In genomic region chr4:147054241-147054902, GRCh38 we compare ENCODE assay signal across 22 cellular contexts.
A peak's percentile ranks its signal among the peaks of the same experiment; 100 is the strongest.
DNase-seq lines count a peak whose midpoint lies in the region; ATAC-seq and TF ChIP-seq lines count a peak whose summit lies in the region.
"Had no signal": no experiment of that assay in that cellular context is flagged by ENCODE, and none has a peak within 500 bp of the region (broad histone marks: within the 10 kb centered on the region; RNA-seq: fewer than 3 reads in every experiment).

No MANE protein-coding gene starts in this region.

- TF ChIP-seq EP300 in SK-N-SH (IDR thresholded peaks at IDR 0.05; ENCODE audit: borderline replicate concordance in 1 of 2, low read depth in 1 of 2, low read length in 1 of 2) = peak in 1 of 2 experiments; percentile 24; a peak in 1 of 4 replicates

- peaks cover 9% of the 10 kb centered on the region; the same call in 1 of the 2 replicates for H3K27me3 ChIP-seq in SK-N-SH (ENCODE audit: insufficient read depth)
- H3K27me3 ChIP-seq in PC-3 (ENCODE audit: low read length) = no peaks in the 10 kb centered on the region
- H3K27me3 ChIP-seq in trophoblast cell (ENCODE audit: insufficient read depth, low read length) = no peaks in the 10 kb centered on the region

- H4K20me1 ChIP-seq in SK-N-SH (ENCODE audit: insufficient read depth) (no peaks in the 10 kb centered on the region), PC-3 (ENCODE audit: low read length) (no peaks in the 10 kb centered on the region)

- intact Hi-C loops in PC-3 (cut with micrococcal nuclease) = no loop called here

- H2BK12ac ChIP-seq in trophoblast cell (ENCODE audit: low read length) = peak overlapping the region; percentile 69

- H3K4me1 ChIP-seq in SK-N-SH (ENCODE audit: control insufficient read depth in 1 of 2, insufficient read depth in 2 of 2, low read depth in 1 of 2, low read length in 1 of 2) = no peaks in the 10 kb centered on the region; a peak in 2 of 4 replicates
- H3K4me1 ChIP-seq in PC-3 (ENCODE audit: insufficient read depth, low read length) = peaks cover 13% of the 10 kb centered on the region
- no peaks in the 10 kb centered on the region for H3K4me1 ChIP-seq in trophoblast cell (ENCODE audit: control insufficient read depth in 1 of 2, insufficient read depth in 2 of 2, low read length in 2 of 2)

- H3K4ac ChIP-seq in trophoblast cell (ENCODE audit: low read depth, low read length) = peak overlapping the region; percentile 96

- H4K12ac ChIP-seq in trophoblast cell (ENCODE audit: low read depth, low read length) = no peak overlapping the region

- ATAC-seq in SK-N-SH treated with all-trans-retinoic acid at 6 μM for 48 hours (peak; percentile 26; the same call in 1 of the 3 replicates), PC-3 (no peak), HG02610 (IDR thresholded peaks at IDR 0.05; ENCODE audit: unreplicated experiment) (no peak)

- peak overlapping the region; percentile 57 for H3K14ac ChIP-seq in trophoblast cell (ENCODE audit: low read length)

- no peak overlapping the region for H4K91ac ChIP-seq in trophoblast cell (ENCODE audit: low read depth, low read length)

- H2AFZ ChIP-seq in SK-N-SH (ENCODE audit: low read depth) (no peak overlapping the region), PC-3 (ENCODE audit: low read length) (no peak overlapping the region), trophoblast cell (ENCODE audit: insufficient read depth, low read length, poor library complexity) (no peak overlapping the region)
- H2AFZ ChIP-seq: PC-9 had no signal

- H3K18ac ChIP-seq in trophoblast cell (ENCODE audit: low read length) = no peak overlapping the region

- H3K4me2 ChIP-seq in SK-N-SH (no peak overlapping the region), PC-3 (ENCODE audit: low read length) (no peak overlapping the region), trophoblast cell (ENCODE audit: low read length) (no peak overlapping the region)
- H3K4me2 ChIP-seq: PC-9 had no signal

- POLR2A ChIA-PET in SK-N-SH (lab: Yijun Ruan, JAX) = no interaction called here
- POLR2A ChIA-PET in PC-3 (lab: Charles Lee; ENCODE audit: unreplicated experiment) = no interaction called here

- peak overlapping the region; percentile 84 for H2BK120ac ChIP-seq in trophoblast cell (ENCODE audit: insufficient read depth, low read length, poor library complexity)

- no peak overlapping the region for H2AK5ac ChIP-seq in trophoblast cell (ENCODE audit: low read length)

- H3K9me2 ChIP-seq in SK-N-SH (no peaks in the 10 kb centered on the region), PC-3 (replicated peaks; ENCODE audit: low read length) (no peaks in the 10 kb centered on the region)

- H3K36me3 ChIP-seq in SK-N-SH (replicated peaks in 1 of 2; ENCODE audit: control insufficient read depth in 1 of 2, insufficient read depth in 2 of 2, low read length in 1 of 2) (no peaks in the 10 kb centered on the region), PC-3 (ENCODE audit: low read depth, low read length) (no peaks in the 10 kb centered on the region), trophoblast cell (ENCODE audit: control insufficient read depth in 1 of 2, insufficient read depth in 2 of 2, low read length in 2 of 2) (no peaks in the 10 kb centered on the region)

- H3K4me3 ChIP-seq in SK-N-SH (ENCODE audit: low read depth in 2 of 2, low read length in 1 of 2) = no peak overlapping the region
- H3K4me3 ChIP-seq in PC-3 (ENCODE audit: low read length) = no peak overlapping the region
- H3K4me3 ChIP-seq in cardiac fibroblast (replicated peaks in 1 of 2; ENCODE audit: low read depth in 2 of 2, low read length in 2 of 2) = no peak overlapping the region
- no peak overlapping the region for H3K4me3 ChIP-seq in trophoblast cell (ENCODE audit: low read depth, low read length)
- H3K4me3 ChIP-seq: PC-9 had no signal

- H2BK5ac ChIP-seq in trophoblast cell (ENCODE audit: low read depth, low read length, poor library complexity) = peak overlapping the region; percentile 75

- H3K79me2 ChIP-seq in SK-N-SH (ENCODE audit: insufficient read depth) = no peaks in the 10 kb centered on the region
- H3K79me2 ChIP-seq in PC-3 (ENCODE audit: low read length) = no peaks in the 10 kb centered on the region
- no peaks in the 10 kb centered on the region for H3K79me2 ChIP-seq in trophoblast cell (ENCODE audit: control insufficient read depth, insufficient read depth, low read length, poor library complexity)

- H3F3A ChIP-seq in SK-N-SH (replicated peaks; ENCODE audit: insufficient read depth) = no peaks in the 10 kb centered on the region
- no peaks in the 10 kb centered on the region for H3F3A ChIP-seq in PC-3 (ENCODE audit: low read length, unreplicated experiment)

- DNase-seq in SK-N-SH (no peak), PC-3 (peak; percentile 53), cardiac fibroblast (ENCODE audit: low read depth in 2 of 2) (peak; percentile 6 to 65), trophoblast cell (no peak), RPMI8226 (no peak)
- DNase-seq in activated CD4-positive, alpha-beta T cell treated with anti-CD3 and anti-CD28 coated beads, Interleukin-2, amount 50 U/mL, for 48 hours = no peak
- DNase-seq: CD4-positive, CD25-positive, alpha-beta regulatory T cell; DMS 273 treated with DMSO at 0.1 percent for 48 hours; DMS79 treated with DMSO at 0.1 percent for 48 hours; H7; Kasumi-1; MM.1S; NCI-H1092; NCI-H146; NCI-H2029 treated with DMSO at 0.1 percent for 48 hours; NCI-H226; NCI-H526; PC-9; SHP77 treated with DMSO at 0.1 percent for 48 hours had no signal

- peak overlapping the region; percentile 70 for H4K8ac ChIP-seq in trophoblast cell (ENCODE audit: low read depth, low read length)

- no peak for TF ChIP-seq CTCF in SK-N-SH (IDR thresholded peaks at IDR 0.05)
- TF ChIP-seq CTCF in PC-3 (conservative IDR thresholded peaks at IDR 0.05; ENCODE audit: low read depth, low read length) = no peak
- TF ChIP-seq CTCF in cardiac fibroblast (IDR thresholded peaks at IDR 0.05; ENCODE audit: low read depth, low read length) = no peak

- CTCF ChIA-PET in SK-N-SH (lab: Yijun Ruan, JAX) (no interaction called here), PC-3 (lab: Charles Lee) (no interaction called here)

- no peaks in the 10 kb centered on the region for H3K9me3 ChIP-seq in SK-N-SH
- no peaks in the 10 kb centered on the region for H3K9me3 ChIP-seq in PC-3 (ENCODE audit: low read length)
- peaks cover 2% of the 10 kb centered on the region for H3K9me3 ChIP-seq in trophoblast cell (ENCODE audit: insufficient read depth, low read depth, low read length)

- WGBS in SK-N-SH (ENCODE audit: low lambda C conversion rate) = 10% methylated on average over 2 of the region's 2 CpGs
- no CpG with 5 or more reads among the region's 2 CpGs for WGBS in trophoblast cell (ENCODE audit: extremely low coverage, insufficient coverage, insufficient read length)

- no peak overlapping the region for H3K23ac ChIP-seq in trophoblast cell (ENCODE audit: low read length)

- TF ChIP-seq RAD21 in SK-N-SH (IDR thresholded peaks at IDR 0.05; ENCODE audit: low read length) = no peak

- H3K79me1 ChIP-seq in trophoblast cell (ENCODE audit: low read length) = peaks cover 15% of the 10 kb centered on the region

- H3K9ac ChIP-seq in SK-N-SH (no peak overlapping the region), PC-3 (ENCODE audit: low read length) (no peak overlapping the region), trophoblast cell (ENCODE audit: low read length) (no peak overlapping the region)

- BruUV-seq in PC-3 (replicated peaks; lab: Mats Ljungman, UMichigan) = no TSS peak

- H3K27ac ChIP-seq in SK-N-SH (ENCODE audit: low read depth in 2 of 2, low read length in 1 of 2) (peak overlapping the region in 1 of 2 experiments; percentile 73; a peak in 2 of 4 replicates), PC-3 (ENCODE audit: low read length) (no peak overlapping the region), trophoblast cell (ENCODE audit: low read depth, low read length) (no peak overlapping the region)
- H3K27ac ChIP-seq: PC-9, RWPE1 had no signal

TF ChIP-seq in SK-N-SH treated with all-trans-retinoic acid at 6 μM for 48 hours, 23 proteins besides CTCF, POLR2A, EP300 and RAD21 (continues in another document):
- TF ChIP-seq CSDC2 (CRISPR knock-in tag; IDR thresholded peaks at IDR 0.05) (no peak), BACH2 (CRISPR knock-in tag; IDR thresholded peaks at IDR 0.05; ENCODE audit: borderline replicate concordance) (0 out of 2 replicates have a peak, but pooled peaks have one; percentile 7), TOX (CRISPR knock-in tag; IDR thresholded peaks at IDR 0.05; ENCODE audit: borderline replicate concordance) (no peak), ESRRG (CRISPR knock-in tag; IDR thresholded peaks at IDR 0.05) (0 out of 2 replicates have a peak, but pooled peaks have one; percentile 20), ARNTL (CRISPR knock-in tag; IDR thresholded peaks at IDR 0.05; ENCODE audit: borderline replicate concordance, low read depth) (no peak), RARB (CRISPR knock-in tag; IDR thresholded peaks at IDR 0.05) (no peak), OSR1 (CRISPR knock-in tag; IDR thresholded peaks at IDR 0.05) (no peak), PPARA (CRISPR knock-in tag; IDR thresholded peaks at IDR 0.05; ENCODE audit: borderline replicate concordance) (no peak), ZNF70 (CRISPR knock-in tag; IDR thresholded peaks at IDR 0.05) (no peak), SNAI2 (CRISPR knock-in tag; IDR thresholded peaks at IDR 0.05) (no peak), ZNF565 (CRISPR knock-in tag; conservative IDR thresholded peaks at IDR 0.05; ENCODE audit: low read depth) (no peak), ZC3H10 (CRISPR knock-in tag; IDR thresholded peaks at IDR 0.05) (no peak)

TF ChIP-seq in SK-N-SH, 30 proteins besides CTCF, POLR2A, EP300 and RAD21 (continues in another document):
- no peak for TF ChIP-seq USF1 (IDR thresholded peaks at IDR 0.05; ENCODE audit: borderline replicate concordance, low read depth)
- TF ChIP-seq, protein P1, sequence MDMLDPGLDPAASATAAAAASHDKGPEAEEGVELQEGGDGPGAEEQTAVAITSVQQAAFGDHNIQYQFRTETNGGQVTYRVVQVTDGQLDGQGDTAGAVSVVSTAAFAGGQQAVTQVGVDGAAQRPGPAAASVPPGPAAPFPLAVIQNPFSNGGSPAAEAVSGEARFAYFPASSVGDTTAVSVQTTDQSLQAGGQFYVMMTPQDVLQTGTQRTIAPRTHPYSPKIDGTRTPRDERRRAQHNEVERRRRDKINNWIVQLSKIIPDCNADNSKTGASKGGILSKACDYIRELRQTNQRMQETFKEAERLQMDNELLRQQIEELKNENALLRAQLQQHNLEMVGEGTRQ (IDR thresholded peaks at IDR 0.05; ENCODE audit: borderline replicate concordance, low read depth, low read length) = no peak
- TF ChIP-seq SIN3A (IDR thresholded peaks at IDR 0.05; ENCODE audit: borderline replicate concordance, low read depth, low read length) = no peak

Comparison
In these comparisons a context has a peak if more than half of its experiments do, and no peak if none do; other contexts are left out.
1. DNase-seq: peak in PC-3 (single experiment) and cardiac fibroblast (2 of 2); none in SK-N-SH (single experiment), trophoblast cell (0 of 2), RPMI8226 (single experiment) and activated CD4-positive, alpha-beta T cell treated with anti-CD3 and anti-CD28 coated beads, Interleukin-2, amount 50 U/mL, for 48 hours (0 of 2).